Comparison of ENCODE assay signal across 1 cellular context in the genomic region with DNA sequence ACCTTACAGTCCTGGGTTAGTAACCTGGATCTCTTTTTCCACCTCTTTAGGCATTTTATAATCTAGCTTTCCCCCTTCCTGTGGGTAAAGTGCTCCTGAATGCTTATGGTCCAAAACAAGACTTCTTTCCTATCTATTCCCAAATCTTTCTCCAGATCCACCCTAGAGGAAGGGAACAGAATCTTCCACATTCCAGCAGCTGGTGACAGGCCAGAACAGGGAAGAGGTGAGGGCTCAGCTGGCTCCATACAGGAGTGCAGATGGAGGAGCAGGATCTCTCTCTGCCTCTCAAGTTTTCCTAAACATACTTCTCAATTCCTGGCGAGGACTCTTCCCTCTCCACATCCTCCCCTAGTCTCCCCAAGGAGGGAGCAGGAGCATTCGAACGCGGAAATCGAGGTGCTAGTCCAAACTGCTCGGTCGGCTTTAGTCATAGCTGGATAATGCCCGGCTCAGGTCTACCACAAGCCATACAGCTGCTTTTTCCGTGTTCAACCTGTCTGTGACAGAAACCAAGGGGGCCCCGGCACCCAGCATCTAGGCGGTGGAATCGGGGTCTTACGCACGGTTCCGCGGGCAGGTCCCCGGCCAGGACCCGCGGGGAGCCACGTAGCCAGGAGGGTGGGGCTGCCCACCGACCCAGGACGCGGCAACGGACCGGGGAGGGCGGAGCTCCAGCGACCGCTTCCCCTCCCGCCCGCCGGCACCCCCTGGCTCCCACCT.
TF ChIP-seq lines count a peak whose summit lies in the region.

No MANE protein-coding gene starts in this region.

TF ChIP-seq in HEK293, 187 proteins besides CTCF, POLR2A, EP300 and RAD21 (continued from another document):
- TF ChIP-seq ZSCAN16 (tag by site-specific recombination; IDR thresholded peaks at IDR 0.05) (0 out of 2 replicates have a peak, but pooled peaks have one; percentile 26), ZBTB20 (tag by site-specific recombination; IDR thresholded peaks at IDR 0.05) (peak; percentile 99), ZNF76 (tag by site-specific recombination; IDR thresholded peaks at IDR 0.05; ENCODE audit: borderline replicate concordance, low read depth) (0 out of 2 replicates have a peak, but pooled peaks have one; percentile 13)
- TF ChIP-seq, protein P1, sequence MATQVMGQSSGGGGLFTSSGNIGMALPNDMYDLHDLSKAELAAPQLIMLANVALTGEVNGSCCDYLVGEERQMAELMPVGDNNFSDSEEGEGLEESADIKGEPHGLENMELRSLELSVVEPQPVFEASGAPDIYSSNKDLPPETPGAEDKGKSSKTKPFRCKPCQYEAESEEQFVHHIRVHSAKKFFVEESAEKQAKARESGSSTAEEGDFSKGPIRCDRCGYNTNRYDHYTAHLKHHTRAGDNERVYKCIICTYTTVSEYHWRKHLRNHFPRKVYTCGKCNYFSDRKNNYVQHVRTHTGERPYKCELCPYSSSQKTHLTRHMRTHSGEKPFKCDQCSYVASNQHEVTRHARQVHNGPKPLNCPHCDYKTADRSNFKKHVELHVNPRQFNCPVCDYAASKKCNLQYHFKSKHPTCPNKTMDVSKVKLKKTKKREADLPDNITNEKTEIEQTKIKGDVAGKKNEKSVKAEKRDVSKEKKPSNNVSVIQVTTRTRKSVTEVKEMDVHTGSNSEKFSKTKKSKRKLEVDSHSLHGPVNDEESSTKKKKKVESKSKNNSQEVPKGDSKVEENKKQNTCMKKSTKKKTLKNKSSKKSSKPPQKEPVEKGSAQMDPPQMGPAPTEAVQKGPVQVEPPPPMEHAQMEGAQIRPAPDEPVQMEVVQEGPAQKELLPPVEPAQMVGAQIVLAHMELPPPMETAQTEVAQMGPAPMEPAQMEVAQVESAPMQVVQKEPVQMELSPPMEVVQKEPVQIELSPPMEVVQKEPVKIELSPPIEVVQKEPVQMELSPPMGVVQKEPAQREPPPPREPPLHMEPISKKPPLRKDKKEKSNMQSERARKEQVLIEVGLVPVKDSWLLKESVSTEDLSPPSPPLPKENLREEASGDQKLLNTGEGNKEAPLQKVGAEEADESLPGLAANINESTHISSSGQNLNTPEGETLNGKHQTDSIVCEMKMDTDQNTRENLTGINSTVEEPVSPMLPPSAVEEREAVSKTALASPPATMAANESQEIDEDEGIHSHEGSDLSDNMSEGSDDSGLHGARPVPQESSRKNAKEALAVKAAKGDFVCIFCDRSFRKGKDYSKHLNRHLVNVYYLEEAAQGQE (tag by site-specific recombination; IDR thresholded peaks at IDR 0.05): no peak
